ENCODE assay signal across 1 cellular context in the genomic region with DNA sequence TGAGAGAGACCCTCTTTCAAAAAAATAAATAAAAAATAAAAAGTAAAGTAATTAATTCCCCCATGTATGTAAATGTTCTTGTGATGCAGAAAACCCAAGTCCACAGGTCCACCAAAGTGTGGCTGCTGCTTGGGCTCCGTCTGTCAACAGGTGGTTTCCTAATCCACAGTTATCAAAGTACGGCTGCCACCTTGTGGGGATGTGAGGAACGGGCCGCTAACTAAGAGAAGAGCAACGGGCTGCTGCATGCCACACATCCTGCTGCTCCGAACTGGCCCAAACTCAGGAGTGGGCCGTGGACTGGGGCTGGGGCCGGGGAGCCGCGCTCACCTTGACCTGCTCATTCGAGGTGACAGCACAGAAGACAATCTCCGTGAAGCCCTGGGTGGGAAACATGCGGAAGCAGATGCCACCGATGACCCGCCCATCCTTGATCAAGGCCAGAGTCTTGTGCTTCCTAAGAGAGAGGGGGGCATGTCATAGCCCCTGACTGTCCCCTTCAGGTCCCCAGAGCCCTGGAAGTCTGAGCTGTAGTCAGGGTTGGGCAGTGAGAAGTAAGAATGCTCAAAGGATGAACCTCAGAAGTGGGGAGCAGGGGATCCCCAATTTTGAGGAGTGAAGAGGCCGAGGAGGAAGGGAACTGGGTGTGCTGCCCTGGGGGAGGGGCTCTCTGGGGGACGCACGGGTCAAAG.
TF ChIP-seq lines count a peak whose summit lies in the region.

No MANE protein-coding gene starts in this region.

TF ChIP-seq in K562, 482 proteins besides CTCF, POLR2A, EP300 and RAD21 (continues in another document):
- TF ChIP-seq ZFP36 (IDR thresholded peaks at IDR 0.05; ENCODE audit: low read depth, low read length, partially characterized antibody): no peak
- no peak for TF ChIP-seq TAF1 (IDR thresholded peaks at IDR 0.05; ENCODE audit: control insufficient read depth, extremely low read depth, insufficient read depth, low read length, severe bottlenecking)
- TF ChIP-seq ZBTB9 (CRISPR knock-in tag; IDR thresholded peaks at IDR 0.05): 0 out of 2 replicates have a peak, but pooled peaks have one; percentile 25
- TF ChIP-seq MAZ (CRISPR knock-in tag; conservative IDR thresholded peaks at IDR 0.05 in 1 of 2, IDR thresholded peaks at IDR 0.05 in 1 of 2): peak in 1 of 2 experiments; percentile 38; a peak in 1 of 4 replicates
- TF ChIP-seq SRSF9 (IDR thresholded peaks at IDR 0.05; ENCODE audit: borderline replicate concordance, low read depth, low read length): no peak
- TF ChIP-seq MEIS2 (IDR thresholded peaks at IDR 0.05; ENCODE audit: partially characterized antibody): peak; percentile 96
- TF ChIP-seq, protein P1, sequence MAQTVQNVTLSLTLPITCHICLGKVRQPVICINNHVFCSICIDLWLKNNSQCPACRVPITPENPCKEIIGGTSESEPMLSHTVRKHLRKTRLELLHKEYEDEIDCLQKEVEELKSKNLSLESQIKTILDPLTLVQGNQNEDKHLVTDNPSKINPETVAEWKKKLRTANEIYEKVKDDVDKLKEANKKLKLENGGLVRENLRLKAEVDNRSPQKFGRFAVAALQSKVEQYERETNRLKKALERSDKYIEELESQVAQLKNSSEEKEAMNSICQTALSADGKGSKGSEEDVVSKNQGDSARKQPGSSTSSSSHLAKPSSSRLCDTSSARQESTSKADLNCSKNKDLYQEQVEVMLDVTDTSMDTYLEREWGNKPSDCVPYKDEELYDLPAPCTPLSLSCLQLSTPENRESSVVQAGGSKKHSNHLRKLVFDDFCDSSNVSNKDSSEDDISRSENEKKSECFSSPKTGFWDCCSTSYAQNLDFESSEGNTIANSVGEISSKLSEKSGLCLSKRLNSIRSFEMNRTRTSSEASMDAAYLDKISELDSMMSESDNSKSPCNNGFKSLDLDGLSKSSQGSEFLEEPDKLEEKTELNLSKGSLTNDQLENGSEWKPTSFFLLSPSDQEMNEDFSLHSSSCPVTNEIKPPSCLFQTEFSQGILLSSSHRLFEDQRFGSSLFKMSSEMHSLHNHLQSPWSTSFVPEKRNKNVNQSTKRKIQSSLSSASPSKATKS (CRISPR knock-in tag; IDR thresholded peaks at IDR 0.05): no peak
- no peak for TF ChIP-seq POU5F1 (IDR thresholded peaks at IDR 0.05; ENCODE audit: borderline replicate concordance, low read depth, low read length, partially characterized antibody)
- no peak for TF ChIP-seq ZNF175 (CRISPR knock-in tag; IDR thresholded peaks at IDR 0.05; ENCODE audit: low read depth)
- TF ChIP-seq PTRF (tag; IDR thresholded peaks at IDR 0.05): no peak
- TF ChIP-seq ARID2 (IDR thresholded peaks at IDR 0.05): peak; percentile 49; the same call in 1 of the 2 replicates
- TF ChIP-seq ZNF561 (CRISPR knock-in tag; conservative IDR thresholded peaks at IDR 0.05): no peak
- peak in 1 of 2 experiments; percentile 31; a peak in 1 of 4 replicates for TF ChIP-seq FOXK2 (conservative IDR thresholded peaks at IDR 0.05 in 1 of 2, IDR thresholded peaks at IDR 0.05 in 1 of 2; ENCODE audit: low read depth in 2 of 2)
- TF ChIP-seq TEAD4 (IDR thresholded peaks at IDR 0.05; ENCODE audit: low read length): peak; percentile 27; the same call in 1 of the 2 replicates
- no peak for TF ChIP-seq TEAD4 (CRISPR knock-in tag; IDR thresholded peaks at IDR 0.05; ENCODE audit: borderline replicate concordance)
- no peak for TF ChIP-seq PHF20 (IDR thresholded peaks at IDR 0.05; ENCODE audit: partially characterized antibody)
- TF ChIP-seq CBFA2T3 (IDR thresholded peaks at IDR 0.05): no peak
- TF ChIP-seq, protein P2, sequence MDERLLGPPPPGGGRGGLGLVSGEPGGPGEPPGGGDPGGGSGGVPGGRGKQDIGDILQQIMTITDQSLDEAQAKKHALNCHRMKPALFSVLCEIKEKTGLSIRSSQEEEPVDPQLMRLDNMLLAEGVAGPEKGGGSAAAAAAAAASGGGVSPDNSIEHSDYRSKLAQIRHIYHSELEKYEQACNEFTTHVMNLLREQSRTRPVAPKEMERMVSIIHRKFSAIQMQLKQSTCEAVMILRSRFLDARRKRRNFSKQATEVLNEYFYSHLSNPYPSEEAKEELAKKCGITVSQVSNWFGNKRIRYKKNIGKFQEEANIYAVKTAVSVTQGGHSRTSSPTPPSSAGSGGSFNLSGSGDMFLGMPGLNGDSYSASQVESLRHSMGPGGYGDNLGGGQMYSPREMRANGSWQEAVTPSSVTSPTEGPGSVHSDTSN (CRISPR knock-in tag; IDR thresholded peaks at IDR 0.05; ENCODE audit: low read depth): no peak
- TF ChIP-seq, protein P2 (tag; conservative IDR thresholded peaks at IDR 0.05; ENCODE audit: low read depth): peak; percentile 87
- 0 out of 2 replicates have a peak, but pooled peaks have one; percentile 27 for TF ChIP-seq HDGF (IDR thresholded peaks at IDR 0.05)
- no peak for TF ChIP-seq COPS2 (conservative IDR thresholded peaks at IDR 0.05)
- no peak for TF ChIP-seq MAFK (IDR thresholded peaks at IDR 0.05; ENCODE audit: low read length)
- no peak for TF ChIP-seq PRPF4 (IDR thresholded peaks at IDR 0.05; ENCODE audit: insufficient read depth, low read depth, low read length, poor library complexity, severe bottlenecking)
- TF ChIP-seq TRIM24 (IDR thresholded peaks at IDR 0.05): no peak
- TF ChIP-seq SAFB (IDR thresholded peaks at IDR 0.05; ENCODE audit: borderline replicate concordance, low read depth, low read length): no peak
- TF ChIP-seq RCOR1 (IDR thresholded peaks at IDR 0.05; ENCODE audit: borderline replicate concordance in 1 of 2, low read depth in 2 of 2, low read length in 2 of 2): peak in 1 of 2 experiments; percentile 46; a peak in 1 of 4 replicates
- no peak for TF ChIP-seq ZNF224 (CRISPR knock-in tag; IDR thresholded peaks at IDR 0.05)
- peak; percentile 10; the same call in 1 of the 2 replicates for TF ChIP-seq ZBTB33 (CRISPR knock-in tag; IDR thresholded peaks at IDR 0.05)
- no peak for TF ChIP-seq ZFP1 (CRISPR knock-in tag; IDR thresholded peaks at IDR 0.05)
- no peak for TF ChIP-seq MECOM (CRISPR knock-in tag; IDR thresholded peaks at IDR 0.05)
- TF ChIP-seq, protein P3, sequence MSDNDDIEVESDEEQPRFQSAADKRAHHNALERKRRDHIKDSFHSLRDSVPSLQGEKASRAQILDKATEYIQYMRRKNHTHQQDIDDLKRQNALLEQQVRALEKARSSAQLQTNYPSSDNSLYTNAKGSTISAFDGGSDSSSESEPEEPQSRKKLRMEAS (CRISPR knock-in tag; IDR thresholded peaks at IDR 0.05): no peak
- TF ChIP-seq NFE2 (IDR thresholded peaks at IDR 0.05; ENCODE audit: low read depth): no peak
- TF ChIP-seq GABPB1 (CRISPR knock-in tag; IDR thresholded peaks at IDR 0.05): peak; percentile 48; the same call in 1 of the 2 replicates
- peak in 1 of 2 experiments; percentile 40; a peak in 1 of 4 replicates for TF ChIP-seq MLLT1 (IDR thresholded peaks at IDR 0.05)
- peak; percentile 88 for TF ChIP-seq SMC3 (conservative IDR thresholded peaks at IDR 0.05; ENCODE audit: insufficient read depth, low read depth, low read length)
- TF ChIP-seq, protein P4, sequence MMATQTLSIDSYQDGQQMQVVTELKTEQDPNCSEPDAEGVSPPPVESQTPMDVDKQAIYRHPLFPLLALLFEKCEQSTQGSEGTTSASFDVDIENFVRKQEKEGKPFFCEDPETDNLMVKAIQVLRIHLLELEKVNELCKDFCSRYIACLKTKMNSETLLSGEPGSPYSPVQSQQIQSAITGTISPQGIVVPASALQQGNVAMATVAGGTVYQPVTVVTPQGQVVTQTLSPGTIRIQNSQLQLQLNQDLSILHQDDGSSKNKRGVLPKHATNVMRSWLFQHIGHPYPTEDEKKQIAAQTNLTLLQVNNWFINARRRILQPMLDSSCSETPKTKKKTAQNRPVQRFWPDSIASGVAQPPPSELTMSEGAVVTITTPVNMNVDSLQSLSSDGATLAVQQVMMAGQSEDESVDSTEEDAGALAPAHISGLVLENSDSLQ (IDR thresholded peaks at IDR 0.05): peak; percentile 40; the same call in 1 of the 2 replicates
- TF ChIP-seq ZNF407 (IDR thresholded peaks at IDR 0.05; ENCODE audit: low read depth): no peak
